In the genomic region with DNA sequence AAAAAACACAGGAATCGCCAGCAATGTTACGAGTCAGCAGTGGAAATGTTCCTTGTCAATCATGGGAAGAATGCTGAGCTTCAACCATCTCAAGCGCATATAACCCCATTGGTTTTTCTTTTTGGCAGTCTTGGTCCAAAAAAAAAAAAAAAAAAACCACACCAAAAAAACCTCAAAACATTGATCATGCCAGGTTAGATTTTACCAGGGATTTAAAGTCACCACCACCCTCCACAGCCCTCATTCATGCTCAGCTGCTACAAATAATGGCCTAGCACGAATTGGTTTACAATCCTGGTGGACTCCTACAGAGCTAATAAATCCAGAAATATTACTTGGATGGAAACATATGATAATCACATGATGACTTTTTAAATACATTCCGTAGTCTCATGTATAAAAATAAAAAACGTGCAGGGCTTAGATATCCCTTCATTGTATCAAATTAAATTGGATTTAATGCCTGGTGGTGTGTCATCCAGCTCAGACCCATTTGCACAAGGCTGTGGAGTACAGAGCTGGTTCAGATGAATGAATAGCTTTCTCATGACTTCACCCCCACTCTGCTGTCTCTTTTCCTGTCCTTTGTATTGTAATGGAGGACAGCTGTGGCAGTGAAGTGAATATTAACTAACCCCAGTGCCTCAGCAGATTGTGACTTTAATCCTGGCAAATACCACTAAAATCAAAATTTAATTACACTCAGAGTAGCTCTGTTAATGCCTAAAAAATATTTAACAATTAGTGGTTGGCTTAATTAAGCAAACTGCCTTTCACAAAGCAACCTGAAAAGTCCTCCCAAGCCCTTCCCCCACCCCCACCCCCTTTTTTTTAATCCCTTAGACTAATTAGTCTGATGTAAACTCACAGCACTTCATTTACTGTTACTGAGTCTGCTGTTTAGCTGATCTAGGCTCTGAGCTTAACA, we compare ENCODE assay signal across 9 cellular contexts.
DNase-seq lines count a peak whose midpoint lies in the region; FAIRE-seq and TF ChIP-seq lines count a peak whose summit lies in the region.
"Had no signal": no experiment of that assay in that cellular context is flagged by ENCODE, and none has a peak within 500 bp of the region (broad histone marks: within the 10 kb centered on the region; RNA-seq: fewer than 3 reads in every experiment).

No MANE protein-coding gene starts in this region.

- TF ChIP-seq POLR2A in endothelial cell of umbilical vein (IDR thresholded peaks at IDR 0.05; ENCODE audit: low read depth, low read length) (no peak), thyroid gland (IDR thresholded peaks at IDR 0.05) (no peak)

- no peaks in the 10 kb centered on the region for H4K20me1 ChIP-seq in endothelial cell of umbilical vein (replicated peaks; ENCODE audit: control insufficient read depth, extremely low read depth, insufficient read depth, low read length)

- H3K9me3 ChIP-seq in ES-I3 (ENCODE audit: control insufficient read depth, insufficient read depth, low read length) (no peaks in the 10 kb centered on the region), endothelial cell of umbilical vein (replicated peaks; ENCODE audit: control insufficient read depth, insufficient read depth, low read length) (no peaks in the 10 kb centered on the region), thyroid gland (no peaks in the 10 kb centered on the region)

- no peak overlapping the region for H3K27ac ChIP-seq in endothelial cell of umbilical vein (ENCODE audit: insufficient read depth, low read depth, low read length)
- H3K27ac ChIP-seq in thyroid gland, result no peak overlapping the region
- H3K27ac ChIP-seq: heart right ventricle had no signal

- intact Hi-C loops in endothelial cell of umbilical vein (cut with micrococcal nuclease) (no loop called here), thyroid gland (cut with DNase I) (no loop called here)

- no peaks in the 10 kb centered on the region for H3K36me3 ChIP-seq in ES-I3 (ENCODE audit: insufficient read depth, low read length)
- no peaks in the 10 kb centered on the region for H3K36me3 ChIP-seq in endothelial cell of umbilical vein (ENCODE audit: control insufficient read depth in 2 of 2, extremely low read depth in 1 of 2, insufficient read depth in 2 of 2, low read length in 2 of 2)
- no peaks in the 10 kb centered on the region for H3K36me3 ChIP-seq in thyroid gland
- H3K36me3 ChIP-seq: heart right ventricle had no signal

- no peak for TF ChIP-seq CTCF in endothelial cell of umbilical vein (IDR thresholded peaks at IDR 0.05; ENCODE audit: extremely low read depth in 1 of 2, insufficient read depth in 1 of 2, low read depth in 1 of 2, low read length in 2 of 2)
- no peak for TF ChIP-seq CTCF in thyroid gland (IDR thresholded peaks at IDR 0.05)

- no peaks in the 10 kb centered on the region for H3K27me3 ChIP-seq in endothelial cell of umbilical vein (ENCODE audit: control insufficient read depth in 2 of 2, insufficient read depth in 2 of 2, low read length in 2 of 2)
- H3K27me3 ChIP-seq in thyroid gland, result no peaks in the 10 kb centered on the region
- H3K27me3 ChIP-seq: heart right ventricle had no signal

- H3K4me3 ChIP-seq in endothelial cell of umbilical vein (replicated peaks in 1 of 3; ENCODE audit: insufficient read depth in 1 of 3, low read depth in 1 of 3, low read length in 3 of 3) (no peak overlapping the region), thyroid gland (replicated peaks in 1 of 3) (no peak overlapping the region)
- H3K4me3 ChIP-seq: heart right ventricle had no signal

- peak overlapping the region; percentile 32 for H2AFZ ChIP-seq in endothelial cell of umbilical vein (ENCODE audit: low read depth, low read length)

- DNase-seq in NCI-H2196 treated with DMSO at 0.1 percent for 48 hours (lab: John Stamatoyannopoulos, UW; ENCODE audit: unreplicated experiment) (peak; percentile 42), endothelial cell of umbilical vein (ENCODE audit: low read depth, low spot score) (peak; percentile 61), non-pigmented ciliary epithelial cell (ENCODE audit: low read depth) (peak; percentile 56), thyroid gland (no peak), RKO (ENCODE audit: low spot score) (no peak), cerebellar nuclear complex (lab: John Stamatoyannopoulos, UW) (no peak)
- DNase-seq in activated CD4-positive, alpha-beta T cell treated with anti-CD3 and anti-CD28 coated beads, Interleukin-2, amount 50 U/mL, for 4 hours, result no peak
- DNase-seq: heart right ventricle had no signal

- peak; percentile 28 for FAIRE-seq in endothelial cell of umbilical vein (lab: Jason Lieb, UNC)

- 77 to 85% methylated on average over 6 of the region's 6 CpGs for WGBS in thyroid gland, 2 donors

- no peak overlapping the region for H3K4me2 ChIP-seq in endothelial cell of umbilical vein (ENCODE audit: insufficient read depth, low read length)

- H3K9me1 ChIP-seq in endothelial cell of umbilical vein (replicated peaks; ENCODE audit: control insufficient read depth, extremely low read depth, insufficient read depth, low read length), result no peaks in the 10 kb centered on the region

- POLR2A ChIA-PET in endothelial cell of umbilical vein (lab: Charles Lee), result interaction anchor here (0.6 kb wide), 1 partner anchor 37 kb away, joined by 3 read pairs; no protein-coding TSS in a partner anchor

- H3K4me1 ChIP-seq in ES-I3 (ENCODE audit: insufficient read depth, low read length) (peaks cover 42% of the 10 kb centered on the region), endothelial cell of umbilical vein (ENCODE audit: control insufficient read depth, extremely low read depth, insufficient read depth, low read length) (peaks cover 6% of the 10 kb centered on the region), thyroid gland (no peaks in the 10 kb centered on the region)
- H3K4me1 ChIP-seq: heart right ventricle had no signal

- dilution Hi-C loops in endothelial cell of umbilical vein (cut with MboI; ENCODE audit: extremely low pct_ligation_motif_present, low sequenced_read_pairs), result no loop called here

- no TSS peak for BruUV-seq in endothelial cell of umbilical vein (replicated peaks; lab: Mats Ljungman, UMichigan)

- H3K79me2 ChIP-seq in endothelial cell of umbilical vein (ENCODE audit: control insufficient read depth, insufficient read depth, low read length), result no peaks in the 10 kb centered on the region

- CTCF ChIA-PET in endothelial cell of umbilical vein (lab: Charles Lee), result interaction anchor here (0.6 to 1.1 kb wide), 4 partner anchors 18 to 744 kb away, joined by 3 read pairs; no protein-coding TSS in a partner anchor

- 0 out of 2 replicates have a peak overlapping the region, but pooled peaks have one; percentile 6 for H3K9ac ChIP-seq in ES-I3 (ENCODE audit: low read depth, low read length)
- no peak overlapping the region for H3K9ac ChIP-seq in endothelial cell of umbilical vein (replicated peaks; ENCODE audit: extremely low read depth, insufficient read depth, low read length)

TF ChIP-seq in endothelial cell of umbilical vein, 7 proteins besides CTCF, POLR2A, EP300 and RAD21:
- TF ChIP-seq FOS (IDR thresholded peaks at IDR 0.05; ENCODE audit: borderline replicate concordance, insufficient read depth, low read length), result no peak
- TF ChIP-seq JUN (IDR thresholded peaks at IDR 0.05; ENCODE audit: borderline replicate concordance, insufficient read depth, insufficient read length, low read depth), result no peak
- TF ChIP-seq EZH2 (IDR thresholded peaks at IDR 0.05; ENCODE audit: borderline replicate concordance, low read depth, low read length, severe bottlenecking), result no peak
- TF ChIP-seq MYC (IDR thresholded peaks at IDR 0.05; ENCODE audit: low read depth, low read length), result no peak
- no peak for TF ChIP-seq GATA2 (IDR thresholded peaks at IDR 0.05; ENCODE audit: insufficient read depth, insufficient read length, low read depth, low read length)
- no peak for TF ChIP-seq POLR2AphosphoS5 (IDR thresholded peaks at IDR 0.05; ENCODE audit: insufficient read depth, low read depth, low read length)
- TF ChIP-seq, protein P1, sequence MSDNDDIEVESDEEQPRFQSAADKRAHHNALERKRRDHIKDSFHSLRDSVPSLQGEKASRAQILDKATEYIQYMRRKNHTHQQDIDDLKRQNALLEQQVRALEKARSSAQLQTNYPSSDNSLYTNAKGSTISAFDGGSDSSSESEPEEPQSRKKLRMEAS (IDR thresholded peaks at IDR 0.05; ENCODE audit: insufficient read depth, insufficient read length), result no peak

Comparison
In these comparisons a context has a peak if more than half of its experiments do, and no peak if none do; other contexts are left out.
1. DNase-seq: peak in NCI-H2196 treated with DMSO at 0.1 percent for 48 hours (single experiment), endothelial cell of umbilical vein (single experiment) and non-pigmented ciliary epithelial cell (single experiment); none in thyroid gland (0 of 2), activated CD4-positive, alpha-beta T cell treated with anti-CD3 and anti-CD28 coated beads, Interleukin-2, amount 50 U/mL, for 4 hours (0 of 2), RKO (single experiment) and cerebellar nuclear complex (0 of 2).